In the genomic region with DNA sequence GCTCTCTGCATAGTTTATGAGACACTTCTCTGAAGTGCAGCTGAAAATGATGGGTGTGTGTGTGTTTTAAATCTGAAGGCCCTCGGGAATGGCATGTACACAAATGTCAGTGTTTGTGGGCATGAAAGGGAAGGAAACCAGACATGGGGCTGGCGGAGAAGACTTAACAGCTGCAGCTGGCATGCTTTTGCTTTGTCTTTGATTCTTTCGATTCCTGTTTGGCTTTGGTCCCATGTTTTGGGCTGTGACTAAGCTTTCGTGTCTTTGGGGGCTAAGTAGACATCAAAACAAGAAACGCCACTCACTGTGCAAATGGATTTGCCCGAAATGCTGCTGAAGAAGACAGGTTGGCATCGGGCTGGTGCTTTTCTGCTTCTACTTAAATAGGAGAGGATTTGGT, we compare ENCODE assay signal across 8 cellular contexts.
DNase-seq lines count a peak whose midpoint lies in the region; ATAC-seq and TF ChIP-seq lines count a peak whose summit lies in the region.

No MANE protein-coding gene starts in this region.

- peak overlapping the region; percentile 60 for H3K4me3 Mint-ChIP-seq in activated CD8-positive, alpha-beta T cell treated with anti-CD3 and anti-CD28 coated beads, Interleukin-2, amount 10 ng/mL, durations not matched to agents 7 days and 5 days
- H3K4me3 Mint-ChIP-seq in mesothelial cell of epicardium, result no peak overlapping the region

- no peaks in the 10 kb centered on the region for H3K36me3 ChIP-seq in heart right ventricle
- H3K36me3 ChIP-seq in thoracic aorta, result no peaks in the 10 kb centered on the region

- H3K9me3 Mint-ChIP-seq in activated CD8-positive, alpha-beta T cell treated with anti-CD3 and anti-CD28 coated beads, Interleukin-2, amount 10 ng/mL, durations not matched to agents 7 days and 5 days (ENCODE audit: insufficient read depth), result peaks cover 28% of the 10 kb centered on the region
- H3K9me3 Mint-ChIP-seq in mesothelial cell of epicardium, result peaks cover 38% of the 10 kb centered on the region

- H3K27me3 ChIP-seq in heart right ventricle, result no peaks in the 10 kb centered on the region
- no peaks in the 10 kb centered on the region for H3K27me3 ChIP-seq in thoracic aorta (replicated peaks; ENCODE audit: insufficient read depth)

- H3K9me3 ChIP-seq in heart right ventricle (peaks cover 0 to 23% (median 8%) of the 10 kb centered on the region in 11 donors), thoracic aorta (no peaks in the 10 kb centered on the region)

- H3K4me1 Mint-ChIP-seq in activated CD8-positive, alpha-beta T cell treated with anti-CD3 and anti-CD28 coated beads, Interleukin-2, amount 10 ng/mL, durations not matched to agents 7 days and 5 days (ENCODE audit: low read depth), result peaks cover 37% of the 10 kb centered on the region
- H3K4me1 Mint-ChIP-seq in mesothelial cell of epicardium, result no peaks in the 10 kb centered on the region

- ATAC-seq in HG03108 (IDR thresholded peaks at IDR 0.05; ENCODE audit: unreplicated experiment), result peak; percentile 84
- ATAC-seq in activated CD8-positive, alpha-beta T cell treated with anti-CD3 and anti-CD28 coated beads, Interleukin-2, amount 10 ng/mL, durations not matched to agents 7 days and 5 days, result peak; percentile 75
- peak in 7 of 8 donors; percentile 28 to 73 (median 60) for ATAC-seq in heart right ventricle
- peak; percentile 6 for ATAC-seq in thoracic aorta (ENCODE audit: insufficient number of reproducible peaks, low FRiP score, low read depth)

- POLR2A ChIA-PET in activated CD8-positive, alpha-beta T cell treated with anti-CD3 and anti-CD28 coated beads, Interleukin-2, amount 10 ng/mL, durations not matched to agents 7 days and 5 days (lab: Charles Lee), result interaction anchor here (0.6 to 3.7 kb wide), 10 partner anchors 9 to 180 kb away, joined by 3 to 17 read pairs (median 4); partner anchors contain the start of gene PFKFB3

- intact Hi-C loops in heart right ventricle (cut with DNase I), result loop anchor here in 1 of 10 donors (10.0 kb wide), 1 partner anchor 77 kb away; no protein-coding TSS in a partner anchor

- no peak for TF ChIP-seq CTCF in GM12865 (IDR thresholded peaks at IDR 0.05; ENCODE audit: insufficient read depth, low read depth, low read length, missing control alignments)
- TF ChIP-seq CTCF in heart right ventricle (IDR thresholded peaks at IDR 0.05), result no peak
- TF ChIP-seq CTCF in thoracic aorta (IDR thresholded peaks at IDR 0.05), result no peak
- no peak for TF ChIP-seq CTCF in mesothelial cell of epicardium (IDR thresholded peaks at IDR 0.05; ENCODE audit: unreplicated experiment)

- 36 to 52% methylated on average over 7 of the region's 7 CpGs for WGBS in heart right ventricle, 2 donors

- no peaks in the 10 kb centered on the region for H3K27me3 Mint-ChIP-seq in activated CD8-positive, alpha-beta T cell treated with anti-CD3 and anti-CD28 coated beads, Interleukin-2, amount 10 ng/mL, durations not matched to agents 7 days and 5 days (ENCODE audit: low read depth)
- H3K27me3 Mint-ChIP-seq in mesothelial cell of epicardium (ENCODE audit: low read depth), result no peaks in the 10 kb centered on the region

- H3K4me1 ChIP-seq in heart right ventricle, result peaks cover 0 to 36% (median 0%) of the 10 kb centered on the region in 9 donors
- peaks cover 19 to 30% of the 10 kb centered on the region in 2 donors for H3K4me1 ChIP-seq in thoracic aorta (ENCODE audit: control insufficient read depth in 1 of 2, low read depth in 2 of 2)

- H3K27ac ChIP-seq in heart right ventricle (peak overlapping the region in 6 of 10 donors; percentile 35 to 75 (median 63)), thoracic aorta (peak overlapping the region; percentile 70 to 91)

- H3K27ac Mint-ChIP-seq in activated CD8-positive, alpha-beta T cell treated with anti-CD3 and anti-CD28 coated beads, Interleukin-2, amount 10 ng/mL, durations not matched to agents 7 days and 5 days, result peak overlapping the region; percentile 73
- no peak overlapping the region for H3K27ac Mint-ChIP-seq in mesothelial cell of epicardium

- peaks cover 40% of the 10 kb centered on the region for H3K36me3 Mint-ChIP-seq in activated CD8-positive, alpha-beta T cell treated with anti-CD3 and anti-CD28 coated beads, Interleukin-2, amount 10 ng/mL, durations not matched to agents 7 days and 5 days (ENCODE audit: low read depth)
- peaks cover 18% of the 10 kb centered on the region for H3K36me3 Mint-ChIP-seq in mesothelial cell of epicardium

- H3K4me3 ChIP-seq in GM12865 (ENCODE audit: low read depth, low read length), result no peak overlapping the region
- peak overlapping the region in 1 of 10 donors; percentile 5 for H3K4me3 ChIP-seq in heart right ventricle
- peak overlapping the region; percentile 16 for H3K4me3 ChIP-seq in thoracic aorta

- peak; percentile 70 for DNase-seq in GM12865 (ENCODE audit: low read depth)
- peak; percentile 51 for DNase-seq in activated CD8-positive, alpha-beta T cell treated with anti-CD3 and anti-CD28 coated beads, Interleukin-2, amount 10 ng/mL, durations not matched to agents 7 days and 5 days
- DNase-seq in heart right ventricle, result peak in 1 of 2 donors; percentile 28
- DNase-seq in thoracic aorta (ENCODE audit: low spot score), result no peak
- DNase-seq in NCI-H748 (lab: John Stamatoyannopoulos, UW; ENCODE audit: unreplicated experiment), result no peak
- no peak for DNase-seq in mesothelial cell of epicardium (ENCODE audit: low spot score in 2 of 2, unreplicated experiment in 2 of 2)
- DNase-seq in UCSD-AML1 (lab: John Stamatoyannopoulos, UW; ENCODE audit: unreplicated experiment), result no peak

- CTCF ChIA-PET in activated CD8-positive, alpha-beta T cell treated with anti-CD3 and anti-CD28 coated beads, Interleukin-2, amount 10 ng/mL, durations not matched to agents 7 days and 5 days (lab: Charles Lee), result interaction anchor here (0.8 to 3.0 kb wide), 15 partner anchors 10 to 209 kb away, joined by 3 to 24 read pairs (median 4); partner anchors contain the start of gene PFKFB3

Comparison
In these comparisons a context has a peak if more than half of its experiments do, and no peak if none do; other contexts are left out.
1. DNase-seq: peak in GM12865 (single experiment) and activated CD8-positive, alpha-beta T cell treated with anti-CD3 and anti-CD28 coated beads, Interleukin-2, amount 10 ng/mL, durations not matched to agents 7 days and 5 days (single experiment); none in thoracic aorta (single experiment), NCI-H748 (single experiment), mesothelial cell of epicardium (0 of 2) and UCSD-AML1 (single experiment).
2. ATAC-seq: peak in every context shown above with its lines; median percentile 84 in HG03108; 75 in activated CD8-positive, alpha-beta T cell treated with anti-CD3 and anti-CD28 coated beads, Interleukin-2, amount 10 ng/mL, durations not matched to agents 7 days and 5 days; 60 in heart right ventricle; 6 in thoracic aorta.